Comparison of ENCODE assay signal across 12 cellular contexts in genomic region chr11:85955531-85955930, GRCh38.
A peak's percentile ranks its signal among the peaks of the same experiment; 100 is the strongest.
DNase-seq lines count a peak whose midpoint lies in the region; ATAC-seq, FAIRE-seq and TF ChIP-seq lines count a peak whose summit lies in the region.
"Had no signal": no experiment of that assay in that cellular context is flagged by ENCODE, and none has a peak within 500 bp of the region (broad histone marks: within the 10 kb centered on the region; RNA-seq: fewer than 3 reads in every experiment).

No MANE protein-coding gene starts in this region.

- H3K9me2 ChIP-seq in GM23248 (ENCODE audit: insufficient read depth), result no peaks in the 10 kb centered on the region

- ATAC-seq in K562, result no peak
- ATAC-seq in left ventricle myocardium superior, result peak; percentile 54
- ATAC-seq in HG03378 (IDR thresholded peaks at IDR 0.05; ENCODE audit: unreplicated experiment), result no peak
- ATAC-seq: T-helper 17 cell had no signal

- H3K79me2 ChIP-seq in GM23248 (ENCODE audit: insufficient read depth) (peaks cover 54% of the 10 kb centered on the region), K562 (ENCODE audit: control insufficient read depth, insufficient read depth, low read length) (no peaks in the 10 kb centered on the region)

- intact Hi-C loops in K562 (cut with micrococcal nuclease), result no loop called here
- intact Hi-C loops in left ventricle myocardium superior (cut with micrococcal nuclease), result no loop called here

- H3K4me2 ChIP-seq in GM23248 (ENCODE audit: unreplicated experiment), result peak overlapping the region; percentile 55
- H3K4me2 ChIP-seq in K562 (ENCODE audit: insufficient read depth, low read length), result no peak overlapping the region

- H3F3A ChIP-seq in GM23248 (ENCODE audit: insufficient read depth), result peaks cover 85% of the 10 kb centered on the region

- H3K36me3 ChIP-seq in GM23248 (ENCODE audit: low read depth), result peaks cover 50% of the 10 kb centered on the region
- peaks cover 59% of the 10 kb centered on the region for H3K36me3 ChIP-seq in K562 (ENCODE audit: control insufficient read depth, insufficient read depth, low read length)
- H3K36me3 ChIP-seq in rectal smooth muscle tissue (ENCODE audit: control insufficient read depth, insufficient read depth, low read length), result peaks cover 4% of the 10 kb centered on the region

- H3K27ac ChIP-seq in GM23248 (peak overlapping the region; percentile 64), K562 (ENCODE audit: extremely low read depth, low read depth, low read length) (no peak overlapping the region), rectal smooth muscle tissue (ENCODE audit: low read depth, low read length) (peak overlapping the region; percentile 18)
- H3K27ac ChIP-seq: HL-60 had no signal

- H3K9ac ChIP-seq in GM23248, result peak overlapping the region; percentile 23
- H3K9ac ChIP-seq in K562 (ENCODE audit: insufficient read depth in 1 of 2, low read depth in 2 of 2, low read length in 2 of 2), result no peak overlapping the region
- H3K9ac ChIP-seq in rectal smooth muscle tissue (ENCODE audit: low read length), result no peak overlapping the region

- H3K4me3 ChIP-seq in GM23248 (no peak overlapping the region), K562 (no peak overlapping the region), rectal smooth muscle tissue (ENCODE audit: low read length) (no peak overlapping the region)

- peak; percentile 35 for FAIRE-seq in K562 (lab: Jason Lieb, UNC)

- WGBS in GM23248 (ENCODE audit: low coverage in 1 of 2, low lambda C conversion rate in 2 of 2, missing lambda C conversion rate in 2 of 2), 2 experiments, result 16 to 39% methylated on average over 1 of the region's 1 CpG
- WGBS in K562 (ENCODE audit: insufficient coverage, low coverage, missing lambda C conversion rate), result 92% methylated on average over 1 of the region's 1 CpG

- in situ Hi-C loops in GM23248 (cut with MboI) (loop anchor here (25.0 kb wide), 1 partner anchor 268 kb away; the partner anchor contains the start of gene CCDC89), K562 (cut with MboI) (no loop called here)

- CTCF ChIA-PET in K562 (lab: Yijun Ruan, JAX; ENCODE audit: low intra/inter-chr PET ratio), result no interaction called here

- POLR2A ChIA-PET in K562 (lab: Yijun Ruan, JAX), result interaction anchor here (0.6 to 1.2 kb wide), 4 partner anchors 9 to 663 kb away, joined by 3 to 5 read pairs (median 4); no protein-coding TSS in a partner anchor

- BruUV-seq in K562 (replicated peaks; lab: Mats Ljungman, UMichigan), result no TSS peak

- H2AFZ ChIP-seq in GM23248, result no peak overlapping the region
- H2AFZ ChIP-seq in K562 (ENCODE audit: low read depth, low read length), result no peak overlapping the region

- H3K27me3 ChIP-seq in GM23248 (replicated peaks; ENCODE audit: insufficient read depth), result no peaks in the 10 kb centered on the region
- H3K27me3 ChIP-seq in K562 (ENCODE audit: control insufficient read depth in 2 of 2, insufficient read depth in 2 of 2, low read length in 2 of 2), result no peaks in the 10 kb centered on the region
- H3K27me3 ChIP-seq in rectal smooth muscle tissue (ENCODE audit: control insufficient read depth, insufficient read depth, low read length), result no peaks in the 10 kb centered on the region

- H3K9me1 ChIP-seq in K562 (ENCODE audit: control insufficient read depth, insufficient read depth, low read length), result no peaks in the 10 kb centered on the region

- H3K9me3 ChIP-seq in GM23248 (ENCODE audit: low read depth) (no peaks in the 10 kb centered on the region), K562 (replicated peaks; ENCODE audit: control insufficient read depth, insufficient read depth, low read depth, low read length) (no peaks in the 10 kb centered on the region)

- H4K20me1 ChIP-seq in GM23248 (ENCODE audit: insufficient read depth), result no peaks in the 10 kb centered on the region
- no peaks in the 10 kb centered on the region for H4K20me1 ChIP-seq in K562 (replicated peaks; ENCODE audit: control insufficient read depth, insufficient read depth, low read length)

- DNase-seq in GM23248 (peak; percentile 84), K562 (ENCODE audit: extremely low read depth in 1 of 4, low spot score in 3 of 4) (no peak), left ventricle myocardium superior (no peak), NCI-H2171 treated with DMSO at 0.1 percent for 48 hours (lab: John Stamatoyannopoulos, UW) (no peak), NCI-H1694 treated with DMSO at 0.1 percent for 48 hours (lab: John Stamatoyannopoulos, UW) (no peak), COR-L47 (lab: John Stamatoyannopoulos, UW) (no peak)
- DNase-seq: dermis blood vessel endothelial cell; NK-92 treated with Interleukin-12 subunit alpha and Interleukin-12 subunit beta, amount 100 ng/mL, for 24 hours; T-helper 17 cell had no signal

- TF ChIP-seq RAD21 in K562 (CRISPR knock-in tag; conservative IDR thresholded peaks at IDR 0.05 in 1 of 2, IDR thresholded peaks at IDR 0.05 in 1 of 2), result no peak

- H3K4me1 ChIP-seq in GM23248 (ENCODE audit: insufficient read depth) (peaks cover 38% of the 10 kb centered on the region), K562 (replicated peaks in 1 of 2; ENCODE audit: control insufficient read depth in 2 of 2, insufficient read depth in 2 of 2, low read length in 2 of 2) (no peaks in the 10 kb centered on the region), rectal smooth muscle tissue (ENCODE audit: control insufficient read depth, insufficient read depth, low read length) (peaks cover 4% of the 10 kb centered on the region)

- TF ChIP-seq CTCF in K562 (IDR thresholded peaks at IDR 0.05 in 2 of 3, conservative IDR thresholded peaks at IDR 0.05 in 1 of 3; ENCODE audit: insufficient read depth in 2 of 3, low read depth in 1 of 3, low read length in 3 of 3), result no peak

- TF ChIP-seq POLR2A in K562 (conservative IDR thresholded peaks at IDR 0.05), result no peak

- no peak for TF ChIP-seq EP300 in K562 (IDR thresholded peaks at IDR 0.05; ENCODE audit: low read length)

TF ChIP-seq in K562, 482 proteins besides CTCF, POLR2A, EP300 and RAD21 (continues in another document):
- TF ChIP-seq NRF1 (conservative IDR thresholded peaks at IDR 0.05 in 1 of 2, IDR thresholded peaks at IDR 0.05 in 1 of 2) (no peak), SREBF2 (CRISPR knock-in tag; IDR thresholded peaks at IDR 0.05) (no peak), MCM3 (IDR thresholded peaks at IDR 0.05) (no peak), FOXP4 (CRISPR knock-in tag; IDR thresholded peaks at IDR 0.05; ENCODE audit: borderline replicate concordance) (no peak), ZNF140 (CRISPR knock-in tag; IDR thresholded peaks at IDR 0.05) (no peak), NCOA4 (IDR thresholded peaks at IDR 0.05; ENCODE audit: partially characterized antibody) (no peak), CUX1 (CRISPR knock-in tag; IDR thresholded peaks at IDR 0.05) (no peak), MEIS2 (IDR thresholded peaks at IDR 0.05; ENCODE audit: partially characterized antibody) (no peak), ZNF75A (CRISPR knock-in tag; IDR thresholded peaks at IDR 0.05) (no peak), RBM34 (IDR thresholded peaks at IDR 0.05; ENCODE audit: borderline replicate concordance, insufficient read depth, low read length) (no peak), ZNF212 (CRISPR knock-in tag; IDR thresholded peaks at IDR 0.05) (no peak)
